In genomic region chr12:16382652-16383312, GRCh38 we compare ENCODE assay signal across 1 cellular context. TPM values are rescaled to one million over a fixed set of nuclear protein-coding genes. Genes with fewer than 3 reads are reported as not detected.
"Had no signal": no experiment of that assay in that cellular context is flagged by ENCODE, and none has a peak within 500 bp of the region (broad histone marks: within the 10 kb centered on the region; RNA-seq: fewer than 3 reads in every experiment).

No MANE protein-coding gene starts in this region.

RNA-seq across cellular contexts. Expression of gene MGST1, which starts 35.3 kb away (rescaled TPM):
- total RNA-seq: naive thymus-derived CD8-positive, alpha-beta T cell had no signal
